In the genomic region with DNA sequence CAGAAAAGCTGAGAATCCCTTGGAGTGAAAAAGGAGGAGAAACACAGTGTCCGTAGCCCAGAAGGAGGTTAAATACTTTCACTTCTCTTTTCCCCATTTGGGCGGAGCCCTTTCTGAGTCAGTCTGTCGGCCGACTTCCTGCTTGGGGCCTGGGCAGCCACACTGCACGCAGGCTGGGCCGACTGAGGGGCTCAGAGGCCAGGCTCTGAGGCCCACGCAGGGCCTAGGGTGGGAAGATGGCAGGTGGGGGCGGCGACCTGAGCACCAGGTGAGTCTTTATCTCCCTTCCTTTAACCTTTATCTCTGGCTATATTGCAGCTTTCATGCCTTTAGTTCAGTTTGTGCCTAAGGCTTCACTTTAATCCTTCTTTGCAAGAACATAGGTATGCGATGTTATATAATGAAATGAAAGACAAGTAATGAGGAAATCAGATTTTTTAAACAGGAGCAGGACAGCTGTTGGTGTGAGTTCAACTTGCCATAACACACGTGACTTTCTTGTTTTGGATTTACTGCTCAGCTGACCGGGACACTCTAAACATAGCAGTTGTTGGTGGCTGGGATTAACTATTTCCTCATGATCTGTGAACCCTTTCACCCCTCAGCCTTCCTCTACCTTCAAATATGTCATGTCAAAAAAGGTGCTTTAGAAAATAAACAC, we compare ENCODE assay signal across 8 cellular contexts. TPM values are rescaled to one million over a fixed set of nuclear protein-coding genes. Genes with fewer than 3 reads are reported as not detected.
DNase-seq lines count a peak whose midpoint lies in the region; ATAC-seq and TF ChIP-seq lines count a peak whose summit lies in the region.

SP100 (plus strand) TSS at position 141 of the 661 bp plus-strand sequence; CDS start at position 237, 96 bp downstream.

- H3K36me3 ChIP-seq in lower lobe of right lung, result no peaks in the 10 kb centered on the region

- H3K27me3 Mint-ChIP-seq in WTC11 (ENCODE audit: low read depth), result peaks cover 22% of the 10 kb centered on the region

- TF ChIP-seq CTCF in WTC11 (IDR thresholded peaks at IDR 0.05), result no peak
- no peak for TF ChIP-seq CTCF in cardiac fibroblast (IDR thresholded peaks at IDR 0.05; ENCODE audit: low read depth, low read length)
- no peak for TF ChIP-seq CTCF in lower lobe of right lung (IDR thresholded peaks at IDR 0.05)

- ATAC-seq in GM21526 (IDR thresholded peaks at IDR 0.05; ENCODE audit: low FRiP score, unreplicated experiment) (peak; percentile 76), WTC11 (peak; percentile 39), lower lobe of right lung (peak; percentile 91)

- peaks cover 11% of the 10 kb centered on the region for H3K4me1 Mint-ChIP-seq in WTC11

- DNase-seq in DMS153 (lab: John Stamatoyannopoulos, UW), result peak; percentile 29
- DNase-seq in KG1 (lab: John Stamatoyannopoulos, UW), result peak; percentile 81
- DNase-seq in WTC11 (ENCODE audit: low spot score), result no peak
- DNase-seq in cardiac fibroblast (ENCODE audit: low read depth in 2 of 2), result peak; percentile 84 to 85
- DNase-seq in lower lobe of right lung, result peak; percentile 85
- peak; percentile 62 to 76 for DNase-seq in stimulated activated CD8-positive, alpha-beta memory T cell treated with anti-CD3 and anti-CD28 coated beads, Interleukin-15, amount 100 ng/mL, for 4 hours (ENCODE audit: low read depth in 2 of 2)
- no peak for DNase-seq in NCI-H345 (lab: John Stamatoyannopoulos, UW)

- peak within 1 kb of the TSS; percentile 98 for H3K27ac ChIP-seq in lower lobe of right lung

- no peaks in the 10 kb centered on the region for H3K9me3 ChIP-seq in lower lobe of right lung

- H3K9me3 Mint-ChIP-seq in WTC11, result no peaks in the 10 kb centered on the region

- H3K36me3 Mint-ChIP-seq in WTC11, result no peaks in the 10 kb centered on the region

- POLR2A ChIA-PET in WTC11 (lab: Charles Lee), result no interaction called here

- H3K4me3 Mint-ChIP-seq in WTC11, result no peak within 1 kb of the TSS

- intact Hi-C loops in lower lobe of right lung (cut with DNase I), result no loop called here

- H3K4me3 ChIP-seq in cardiac fibroblast (replicated peaks in 1 of 2; ENCODE audit: low read depth in 2 of 2, low read length in 2 of 2) (peak within 1 kb of the TSS; percentile 59 to 62), lower lobe of right lung (peak within 1 kb of the TSS; percentile 70)

- H3K27ac Mint-ChIP-seq in WTC11, result no peak within 1 kb of the TSS

- no peaks in the 10 kb centered on the region for H3K27me3 ChIP-seq in lower lobe of right lung (ENCODE audit: low read depth)

- H3K4me1 ChIP-seq in lower lobe of right lung, result peaks cover 64% of the 10 kb centered on the region

- CTCF ChIA-PET in WTC11 (lab: Charles Lee), result no interaction called here

TF ChIP-seq in WTC11, 78 proteins besides CTCF, POLR2A, EP300 and RAD21:
- TF ChIP-seq FOXJ3 (CRISPR knock-in tag; IDR thresholded peaks at IDR 0.05; ENCODE audit: borderline replicate concordance) (no peak), GABPB1 (CRISPR knock-in tag; IDR thresholded peaks at IDR 0.05) (peak; percentile 7; the same call in 1 of the 2 replicates), ATF6 (CRISPR knock-in tag; IDR thresholded peaks at IDR 0.05) (no peak), ZNF281 (CRISPR knock-in tag; IDR thresholded peaks at IDR 0.05) (no peak), SOX15 (CRISPR knock-in tag; IDR thresholded peaks at IDR 0.05) (no peak), TEAD4 (CRISPR knock-in tag; IDR thresholded peaks at IDR 0.05) (no peak)
- TF ChIP-seq, protein P1, sequence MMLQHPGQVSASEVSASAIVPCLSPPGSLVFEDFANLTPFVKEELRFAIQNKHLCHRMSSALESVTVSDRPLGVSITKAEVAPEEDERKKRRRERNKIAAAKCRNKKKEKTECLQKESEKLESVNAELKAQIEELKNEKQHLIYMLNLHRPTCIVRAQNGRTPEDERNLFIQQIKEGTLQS (CRISPR knock-in tag; conservative IDR thresholded peaks at IDR 0.05), result no peak

RNA-seq across cellular contexts. Expression of gene SP100, which starts in this region (rescaled TPM):
- total RNA-seq in WTC11 (2021) (0.62 to 1.3 TPM (median 1.2 TPM) in 3 replicates), lower lobe of right lung (162 TPM)

Comparison
In these comparisons a context has a peak if more than half of its experiments do, and no peak if none do; other contexts are left out.
1. RNA of gene SP100 (total RNA-seq): 162 TPM in lower lobe of right lung (single experiment); 0.62 to 1.3 TPM in WTC11; every median in the first group is over 10 times any median in the second.
2. DNase-seq: peak in DMS153 (single experiment), KG1 (single experiment), cardiac fibroblast (2 of 2), lower lobe of right lung (single experiment) and stimulated activated CD8-positive, alpha-beta memory T cell treated with anti-CD3 and anti-CD28 coated beads, Interleukin-15, amount 100 ng/mL, for 4 hours (2 of 2); none in WTC11 (single experiment) and NCI-H345 (single experiment).
3. ATAC-seq: peak in every context shown above with its lines; median percentile 91 in lower lobe of right lung; 76 in GM21526; 39 in WTC11.